In the genomic region with DNA sequence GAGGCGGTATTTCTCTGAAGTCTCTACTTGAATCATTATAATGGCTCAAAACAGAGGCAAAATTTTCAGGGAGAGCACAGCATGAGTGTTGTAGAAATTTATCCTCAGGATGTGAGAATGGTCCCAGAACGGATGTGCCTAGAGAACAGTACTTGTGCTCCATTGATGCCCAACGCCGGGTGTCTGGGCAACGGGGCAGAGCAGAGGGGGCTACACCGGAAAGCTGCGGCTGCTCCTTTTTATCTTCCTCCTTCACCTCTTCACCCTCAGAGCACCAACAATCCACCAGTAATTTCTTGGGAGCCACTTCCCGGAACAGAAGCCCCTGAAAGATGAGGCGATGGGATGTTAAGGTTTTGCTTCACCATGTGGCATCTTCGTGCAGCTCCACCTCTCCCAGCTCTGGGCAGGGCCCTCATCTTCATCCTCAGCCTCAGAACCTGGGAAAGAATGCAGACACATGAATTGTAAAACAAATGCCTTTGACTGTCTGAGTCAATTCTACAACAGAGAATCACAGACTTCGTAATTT, we compare ENCODE assay signal across 1 cellular context.
TF ChIP-seq lines count a peak whose summit lies in the region.

No MANE protein-coding gene starts in this region.

TF ChIP-seq in H1, 55 proteins besides CTCF, POLR2A, EP300 and RAD21 (continued from another document):
- TF ChIP-seq, protein P1, sequence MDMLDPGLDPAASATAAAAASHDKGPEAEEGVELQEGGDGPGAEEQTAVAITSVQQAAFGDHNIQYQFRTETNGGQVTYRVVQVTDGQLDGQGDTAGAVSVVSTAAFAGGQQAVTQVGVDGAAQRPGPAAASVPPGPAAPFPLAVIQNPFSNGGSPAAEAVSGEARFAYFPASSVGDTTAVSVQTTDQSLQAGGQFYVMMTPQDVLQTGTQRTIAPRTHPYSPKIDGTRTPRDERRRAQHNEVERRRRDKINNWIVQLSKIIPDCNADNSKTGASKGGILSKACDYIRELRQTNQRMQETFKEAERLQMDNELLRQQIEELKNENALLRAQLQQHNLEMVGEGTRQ (IDR thresholded peaks at IDR 0.05; ENCODE audit: low read length) = no peak
- no peak for TF ChIP-seq KDM4A (IDR thresholded peaks at IDR 0.05; ENCODE audit: low read depth, low read length, severe bottlenecking)
- no peak for TF ChIP-seq HDAC6 (IDR thresholded peaks at IDR 0.05; ENCODE audit: low read depth, low read length)
- TF ChIP-seq TAF1 (IDR thresholded peaks at IDR 0.05; ENCODE audit: low read depth, low read length) = no peak
- no peak for TF ChIP-seq TEAD4 (IDR thresholded peaks at IDR 0.05; ENCODE audit: low read depth, low read length)
- no peak for TF ChIP-seq NRF1 (IDR thresholded peaks at IDR 0.05; ENCODE audit: low read depth, low read length)
- TF ChIP-seq ZNF274 (IDR thresholded peaks at IDR 0.05; ENCODE audit: borderline replicate concordance, extremely low read depth, low read length) = no peak
